In the genomic region with DNA sequence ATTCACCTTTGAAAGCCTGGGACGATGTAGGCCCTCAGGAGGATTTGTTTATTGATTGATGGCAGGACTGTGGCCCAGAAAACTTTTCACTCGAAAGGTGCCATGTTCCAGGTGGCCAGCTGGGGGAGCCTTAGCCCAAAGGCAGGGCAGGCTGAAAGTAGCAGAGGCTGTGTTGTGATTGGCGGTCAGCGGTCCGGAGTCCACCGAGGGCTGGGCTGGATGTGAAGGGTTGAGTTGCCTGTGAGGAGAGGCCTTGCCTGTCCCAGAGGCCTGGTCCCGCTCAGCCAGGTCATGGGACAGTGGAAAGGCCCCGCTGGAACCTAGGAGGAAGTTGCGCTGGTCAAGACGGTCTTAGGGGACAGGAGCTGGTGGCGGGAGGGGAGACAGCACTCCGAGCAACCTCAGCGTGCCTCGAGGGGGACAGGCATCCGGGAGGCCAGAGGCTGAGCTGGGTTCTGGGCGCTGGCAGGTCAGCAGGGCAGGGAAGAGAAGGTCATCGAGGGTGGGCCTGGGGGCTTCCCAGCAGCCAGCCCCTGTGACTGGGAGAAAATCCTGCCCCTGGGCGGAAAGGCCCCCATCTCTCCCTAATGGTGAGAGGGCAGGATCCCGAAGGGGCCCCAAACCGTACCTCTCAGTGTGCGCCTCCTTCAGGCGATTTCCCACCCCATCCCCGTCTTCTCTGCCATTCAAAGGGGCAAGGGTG, we compare ENCODE assay signal across 1 cellular context.
TF ChIP-seq lines count a peak whose summit lies in the region.

No MANE protein-coding gene starts in this region.

TF ChIP-seq in H1, 55 proteins besides CTCF, POLR2A, EP300 and RAD21:
- TF ChIP-seq CBX8 (IDR thresholded peaks at IDR 0.05; ENCODE audit: borderline replicate concordance, low read depth, low read length), result no peak
- no peak for TF ChIP-seq SIRT6 (IDR thresholded peaks at IDR 0.05; ENCODE audit: low read length)
- TF ChIP-seq SP2 (IDR thresholded peaks at IDR 0.05; ENCODE audit: low read length), result no peak
- TF ChIP-seq RXRA (IDR thresholded peaks at IDR 0.05; ENCODE audit: insufficient read depth, low read depth, low read length), result no peak
- TF ChIP-seq TAF7 (optimal IDR thresholded peaks at IDR 0.05; ENCODE audit: borderline replicate concordance, low read depth, low read length), result no peak
- no peak for TF ChIP-seq KDM4A (IDR thresholded peaks at IDR 0.05; ENCODE audit: low read depth, low read length, severe bottlenecking)
- 0 out of 2 replicates have a peak, but pooled peaks have one; percentile 16 for TF ChIP-seq TBP (IDR thresholded peaks at IDR 0.05; ENCODE audit: low read depth, low read length)
